ENCODE assay signal across 42 cellular contexts in genomic region chr10:127897177-127897576, GRCh38. TPM values are rescaled to one million over a fixed set of nuclear protein-coding genes. Genes with fewer than 3 reads are reported as not detected.
"Had no signal": no experiment of that assay in that cellular context is flagged by ENCODE, and none has a peak within 500 bp of the region (broad histone marks: within the 10 kb centered on the region; RNA-seq: fewer than 3 reads in every experiment).

No MANE protein-coding gene starts in this region.

- H3K36me3 ChIP-seq: adrenal gland, ascending aorta, brain microvascular endothelial cell, breast epithelium, cardiac muscle cell had no signal

- DNase-seq: activated effector memory CD4-positive, alpha-beta T cell treated with anti-CD3 and anti-CD28 coated beads, Interleukin-2, amount 50 U/mL, for 16 hours; activated effector memory CD4-positive, alpha-beta T cell treated with Interleukin-2 at 50 U/mL for 16 hours; activated gamma-delta T cell; activated gamma-delta T cell treated with Interleukin-2 at 50 U/mL for 16 hours; activated naive CD4-positive, alpha-beta T cell; activated naive CD4-positive, alpha-beta T cell treated with anti-CD3 and anti-CD28 coated beads for 36 hours; activated naive CD4-positive, alpha-beta T cell treated with anti-CD3 and anti-CD28 coated beads, Interleukin-2, amount 10 ng/mL, durations not matched to agents 7 days and 5 days; activated naive CD4-positive, alpha-beta T cell treated with anti-CD3 and anti-CD28 coated beads, Interleukin-2, amount 50 U/mL, for 16 hours; activated naive CD4-positive, alpha-beta T cell treated with Interleukin-2 at 50 U/mL for 16 hours; activated naive CD8-positive, alpha-beta T cell treated with anti-CD3 and anti-CD28 coated beads for 36 hours; activated naive CD8-positive, alpha-beta T cell treated with anti-CD3 and anti-CD28 coated beads, Interleukin-2, amount 10 ng/mL, durations not matched to agents 7 days and 5 days; activated naive CD8-positive, alpha-beta T cell treated with anti-CD3 and anti-CD28 coated beads, Interleukin-2, amount 50 U/mL, for 24 hours; activated T-cell treated with anti-CD3 and anti-CD28 coated beads, Interleukin-2, amount 50 U/mL, for 1 hour; activated T-cell treated with anti-CD3 and anti-CD28 coated beads, Interleukin-2, amount 50 U/mL, for 24 hours; activated T-cell treated with anti-CD3 and anti-CD28 coated beads, Interleukin-2, amount 50 U/mL, for 4 hours; activated T-cell treated with anti-CD3 and anti-CD28 coated beads, Interleukin-2, amount 50 U/mL, for 48 hours; activated T-cell treated with anti-CD3 and anti-CD28 coated beads, Interleukin-2, amount 50 U/mL, for 72 hours; adrenal gland; amniotic stem cell; amygdala; anterior cingulate cortex; aorta; body of pancreas; brain microvascular endothelial cell; caudate nucleus; central memory CD4-positive, alpha-beta T cell; cerebellar nuclear complex had no signal

- H3K9me3 ChIP-seq: body of pancreas, breast epithelium had no signal

- H3K4me3 Mint-ChIP-seq: activated naive CD4-positive, alpha-beta T cell treated with anti-CD3 and anti-CD28 coated beads for 36 hours; activated naive CD4-positive, alpha-beta T cell treated with anti-CD3 and anti-CD28 coated beads, Interleukin-2, amount 10 ng/mL, durations not matched to agents 7 days and 5 days; activated naive CD4-positive, alpha-beta T cell treated with anti-CD3 and anti-CD28 coated beads, Interleukin-2, amount 50 U/mL, for 24 hours; activated naive CD8-positive, alpha-beta T cell; activated naive CD8-positive, alpha-beta T cell treated with anti-CD3 and anti-CD28 coated beads for 36 hours; activated naive CD8-positive, alpha-beta T cell treated with anti-CD3 and anti-CD28 coated beads, Interleukin-2, amount 10 ng/mL, durations not matched to agents 7 days and 5 days; activated naive CD8-positive, alpha-beta T cell treated with anti-CD3 and anti-CD28 coated beads, Interleukin-2, amount 50 U/mL, for 24 hours; activated T-cell treated with anti-CD3 and anti-CD28 coated beads, Interleukin-2, amount 50 U/mL, for 24 hours; activated T-cell treated with anti-CD3 and anti-CD28 coated beads, Interleukin-2, amount 50 U/mL, for 4 hours; activated T-cell treated with anti-CD3 and anti-CD28 coated beads, Interleukin-2, amount 50 U/mL, for 72 hours; activated T-helper 1 cell treated with anti-CD3 and anti-CD28 coated beads, Interleukin-12 subunit alpha, Interleukin-12 subunit beta, Interleukin-2, Interleukin-4 antibody, amounts not matched to agents 30 ng/mL and 10 ng/mL and 1 ng/mL, durations not matched to agents 14 hours and 24 hours and 36 hours; activated T-helper 17 cell treated with anti-CD3 and anti-CD28 coated beads, Interleukin-2, amount 50 U/mL, for 72 hours; brain; central memory CD8-positive, alpha-beta T cell had no signal

- H3K27ac ChIP-seq: adrenal gland, ascending aorta, body of pancreas, brain microvascular endothelial cell, breast epithelium, cardiac muscle cell had no signal

- H3K4me1 Mint-ChIP-seq: activated naive CD4-positive, alpha-beta T cell treated with anti-CD3 and anti-CD28 coated beads, Interleukin-2, amount 50 U/mL, for 24 hours; activated naive CD8-positive, alpha-beta T cell treated with anti-CD3 and anti-CD28 coated beads, Interleukin-2, amount 50 U/mL, for 24 hours; activated T-helper 17 cell treated with anti-CD3 and anti-CD28 coated beads, Interleukin-2, amount 50 U/mL, for 72 hours; brain; central memory CD8-positive, alpha-beta T cell had no signal

- ATAC-seq: activated naive CD4-positive, alpha-beta T cell treated with anti-CD3 and anti-CD28 coated beads, Interleukin-2, amount 50 U/mL, for 72 hours; activated naive CD8-positive, alpha-beta T cell treated with anti-CD3 and anti-CD28 coated beads, Interleukin-2, amount 50 U/mL, for 24 hours; activated T-cell treated with anti-CD3 and anti-CD28 coated beads, Interleukin-2, amount 50 U/mL, for 4 hours; activated T-cell treated with anti-CD3 and anti-CD28 coated beads, Interleukin-2, amount 50 U/mL, for 72 hours; activated T-helper 17 cell treated with anti-CD3 and anti-CD28 coated beads, Interleukin-2, amount 50 U/mL, for 72 hours; body of pancreas had no signal

- FAIRE-seq: astrocyte, bronchial epithelial cell had no signal

- H3K36me3 Mint-ChIP-seq: activated naive CD4-positive, alpha-beta T cell treated with anti-CD3 and anti-CD28 coated beads, Interleukin-2, amount 10 ng/mL, durations not matched to agents 7 days and 5 days; activated naive CD4-positive, alpha-beta T cell treated with anti-CD3 and anti-CD28 coated beads, Interleukin-2, amount 50 U/mL, for 24 hours; activated naive CD4-positive, alpha-beta T cell treated with anti-CD3 and anti-CD28 coated beads, Interleukin-2, amount 50 U/mL, for 72 hours; activated naive CD8-positive, alpha-beta T cell; activated naive CD8-positive, alpha-beta T cell treated with anti-CD3 and anti-CD28 coated beads for 36 hours; activated naive CD8-positive, alpha-beta T cell treated with anti-CD3 and anti-CD28 coated beads, Interleukin-2, amount 10 ng/mL, durations not matched to agents 7 days and 5 days; brain had no signal

- H3K9me3 Mint-ChIP-seq: activated naive CD4-positive, alpha-beta T cell treated with anti-CD3 and anti-CD28 coated beads, Interleukin-2, amount 50 U/mL, for 24 hours; activated naive CD4-positive, alpha-beta T cell treated with anti-CD3 and anti-CD28 coated beads, Interleukin-2, amount 50 U/mL, for 72 hours; activated T-helper 17 cell treated with anti-CD3 and anti-CD28 coated beads, Interleukin-2, amount 50 U/mL, for 72 hours; central memory CD8-positive, alpha-beta T cell had no signal

- H3K4me3 ChIP-seq: adrenal gland, ascending aorta, body of pancreas, breast epithelium, cardiac muscle cell had no signal

- H3K4me1 ChIP-seq: adrenal gland, ascending aorta, body of pancreas, breast epithelium had no signal

- H3K27ac Mint-ChIP-seq: activated naive CD4-positive, alpha-beta T cell treated with anti-CD3 and anti-CD28 coated beads for 36 hours; activated naive CD4-positive, alpha-beta T cell treated with anti-CD3 and anti-CD28 coated beads, Interleukin-2, amount 10 ng/mL, durations not matched to agents 7 days and 5 days; activated naive CD4-positive, alpha-beta T cell treated with anti-CD3 and anti-CD28 coated beads, Interleukin-2, amount 50 U/mL, for 24 hours; activated naive CD4-positive, alpha-beta T cell treated with anti-CD3 and anti-CD28 coated beads, Interleukin-2, amount 50 U/mL, for 72 hours; activated naive CD8-positive, alpha-beta T cell; activated naive CD8-positive, alpha-beta T cell treated with anti-CD3 and anti-CD28 coated beads for 36 hours; activated naive CD8-positive, alpha-beta T cell treated with anti-CD3 and anti-CD28 coated beads, Interleukin-2, amount 10 ng/mL, durations not matched to agents 7 days and 5 days; activated naive CD8-positive, alpha-beta T cell treated with anti-CD3 and anti-CD28 coated beads, Interleukin-2, amount 50 U/mL, for 24 hours; activated T-cell treated with anti-CD3 and anti-CD28 coated beads, Interleukin-2, amount 50 U/mL, for 24 hours; activated T-cell treated with anti-CD3 and anti-CD28 coated beads, Interleukin-2, amount 50 U/mL, for 72 hours; activated T-helper 1 cell treated with anti-CD3 and anti-CD28 coated beads, Interleukin-12 subunit alpha, Interleukin-12 subunit beta, Interleukin-2, Interleukin-4 antibody, amounts not matched to agents 30 ng/mL and 10 ng/mL and 1 ng/mL, durations not matched to agents 14 hours and 24 hours and 36 hours; activated T-helper 17 cell treated with anti-CD3 and anti-CD28 coated beads, Interleukin-2, amount 50 U/mL, for 72 hours; activated T-helper 2 cell treated with anti-CD3 and anti-CD28 coated beads, Interferon-gamma antibody, Interleukin-2, Interleukin-4, amounts not matched to agents 10 μg/mL and 5 μg/mL and 100 μg/mL, durations not matched to agents 14 hours and 24 hours and 36 hours; brain had no signal

RNA-seq across cellular contexts. Expression of gene CLRN3, which starts 4.4 kb away (rescaled TPM):
- total RNA-seq: activated naive CD4-positive, alpha-beta T cell treated with anti-CD3 and anti-CD28 coated beads for 36 hours; activated naive CD4-positive, alpha-beta T cell treated with anti-CD3 and anti-CD28 coated beads, Interleukin-2, amount 50 U/mL, for 72 hours; activated naive CD8-positive, alpha-beta T cell treated with anti-CD3 and anti-CD28 coated beads for 36 hours; activated naive CD8-positive, alpha-beta T cell treated with anti-CD3 and anti-CD28 coated beads, Interleukin-2, amount 10 ng/mL, durations not matched to agents 7 days and 5 days; activated T-cell treated with anti-CD3 and anti-CD28 coated beads, Interleukin-2, amount 50 U/mL, for 4 hours; activated T-cell treated with anti-CD3 and anti-CD28 coated beads, Interleukin-2, amount 50 U/mL, for 72 hours; activated T-helper 1 cell treated with anti-CD3 and anti-CD28 coated beads, Interleukin-12 subunit alpha, Interleukin-12 subunit beta, Interleukin-2, Interleukin-4 antibody, amounts not matched to agents 30 ng/mL and 10 ng/mL and 1 ng/mL, durations not matched to agents 14 hours and 24 hours and 36 hours; activated T-helper 17 cell treated with anti-CD3 and anti-CD28 coated beads, Interleukin-2, amount 50 U/mL, for 72 hours; activated T-helper 2 cell treated with anti-CD3 and anti-CD28 coated beads, Interferon-gamma antibody, Interleukin-2, Interleukin-4, amounts not matched to agents 10 μg/mL and 5 μg/mL and 100 μg/mL, durations not matched to agents 14 hours and 24 hours and 36 hours; aorta; ascending aorta; astrocyte; bronchial epithelial cell; cardiac muscle cell; cardiac septum; chondrocyte had no signal
